ENCODE assay signal across 26 cellular contexts in the genomic region with DNA sequence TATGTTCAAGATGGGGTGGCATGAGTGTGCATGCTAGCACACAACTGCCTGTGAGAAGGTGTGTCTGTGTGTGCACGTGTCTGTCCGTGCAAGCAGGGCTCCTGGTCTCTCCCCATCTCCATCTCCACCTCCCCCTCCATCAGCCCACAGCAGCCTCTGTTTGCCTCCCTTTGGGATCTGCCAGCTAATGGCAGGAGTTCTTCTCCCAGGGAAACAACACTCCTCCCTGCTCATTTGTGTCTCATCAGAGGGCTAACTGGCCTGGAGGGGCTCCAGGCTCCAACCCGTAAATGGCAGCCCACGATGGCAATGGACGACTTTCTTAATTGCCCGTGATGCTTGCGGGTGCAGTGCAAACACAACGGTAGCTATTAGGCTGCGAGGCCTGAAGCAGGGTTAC.
"Had no signal": no experiment of that assay in that cellular context is flagged by ENCODE, and none has a peak within 500 bp of the region (broad histone marks: within the 10 kb centered on the region; RNA-seq: fewer than 3 reads in every experiment).

No MANE protein-coding gene starts in this region.

- H3K4me1 ChIP-seq: body of pancreas had no signal

- ATAC-seq: activated CD8-positive, alpha-beta memory T cell treated with anti-CD3 and anti-CD28 coated beads, Interleukin-2, amount 10 ng/mL, durations not matched to agents 7 days and 5 days; body of pancreas; PC-3; T-cell had no signal

- H3K27ac Mint-ChIP-seq: activated B cell treated with CpG ODN at 0.5 μM for 24 hours; activated CD4-positive, alpha-beta T cell treated with anti-CD3 and anti-CD28 coated beads, Interleukin-2, amount 10 ng/mL, durations not matched to agents 24 days and 14 days; activated CD8-positive, alpha-beta memory T cell treated with anti-CD3 and anti-CD28 coated beads, Interleukin-2, amount 10 ng/mL, durations not matched to agents 7 days and 5 days; activated naive CD4-positive, alpha-beta T cell treated with anti-CD3 and anti-CD28 coated beads, Interleukin-2, amount 50 U/mL, for 24 hours; activated T-cell treated with anti-CD3 and anti-CD28 coated beads, Interleukin-2, amount 50 U/mL, for 24 hours; activated T-helper 1 cell treated with anti-CD3 and anti-CD28 coated beads, Interleukin-12 subunit alpha, Interleukin-12 subunit beta, Interleukin-2, Interleukin-4 antibody, amounts not matched to agents 30 ng/mL and 10 ng/mL and 1 ng/mL, durations not matched to agents 14 hours and 24 hours and 36 hours; T-cell had no signal

- H3K9ac ChIP-seq: KMS-11 had no signal

- H3K36me3 ChIP-seq: MG63 had no signal

- DNase-seq: activated B cell treated with CpG ODN at 0.5 μM for 24 hours; activated CD4-positive, alpha-beta T cell treated with anti-CD3 and anti-CD28 coated beads for 1 hour; activated CD4-positive, alpha-beta T cell treated with anti-CD3 and anti-CD28 coated beads, Interleukin-2, amount 10 ng/mL, durations not matched to agents 24 days and 14 days; activated CD4-positive, alpha-beta T cell treated with anti-CD3 and anti-CD28 coated beads, Interleukin-2, amount 50 U/mL, for 48 hours; activated CD8-positive, alpha-beta memory T cell treated with anti-CD3 and anti-CD28 coated beads, Interleukin-2, amount 10 ng/mL, durations not matched to agents 7 days and 5 days; activated effector memory CD4-positive, alpha-beta T cell treated with Interleukin-2 at 50 U/mL for 16 hours; activated naive CD4-positive, alpha-beta T cell; activated T-cell treated with anti-CD3 and anti-CD28 coated beads, Interleukin-2, amount 50 U/mL, for 24 hours; body of pancreas; MG63; MV-4-11; NCI-H1105 treated with DMSO at 0.1 percent for 48 hours; NCI-H1694 treated with DMSO at 0.1 percent for 48 hours; NCI-H2029 treated with DMSO at 0.1 percent for 48 hours; NCI-H2171 treated with DMSO at 0.1 percent for 48 hours; NCI-H510A treated with DMSO at 0.1 percent for 48 hours; PC-3; SIG-M5; T-cell; T-helper 2 cell; T1000 had no signal

- H3K27ac ChIP-seq: body of pancreas, KMS-11, SK-N-MC had no signal

- H3K9me3 Mint-ChIP-seq: activated CD4-positive, alpha-beta T cell treated with anti-CD3 and anti-CD28 coated beads, Interleukin-2, amount 10 ng/mL, durations not matched to agents 24 days and 14 days; activated naive CD4-positive, alpha-beta T cell treated with anti-CD3 and anti-CD28 coated beads, Interleukin-2, amount 50 U/mL, for 24 hours; activated T-cell treated with anti-CD3 and anti-CD28 coated beads, Interleukin-2, amount 50 U/mL, for 24 hours; activated T-helper 1 cell treated with anti-CD3 and anti-CD28 coated beads, Interleukin-12 subunit alpha, Interleukin-12 subunit beta, Interleukin-2, Interleukin-4 antibody, amounts not matched to agents 30 ng/mL and 10 ng/mL and 1 ng/mL, durations not matched to agents 14 hours and 24 hours and 36 hours; T-cell had no signal

- H3K4me3 ChIP-seq: ascending aorta, body of pancreas, MG63, SK-N-MC had no signal

- H3K36me3 Mint-ChIP-seq: activated CD8-positive, alpha-beta memory T cell treated with anti-CD3 and anti-CD28 coated beads, Interleukin-2, amount 10 ng/mL, durations not matched to agents 7 days and 5 days; activated naive CD4-positive, alpha-beta T cell treated with anti-CD3 and anti-CD28 coated beads, Interleukin-2, amount 50 U/mL, for 24 hours; T-cell had no signal

- H3K9me3 ChIP-seq: ascending aorta, body of pancreas had no signal

- H3K27me3 Mint-ChIP-seq: activated CD4-positive, alpha-beta T cell treated with anti-CD3 and anti-CD28 coated beads, Interleukin-2, amount 10 ng/mL, durations not matched to agents 24 days and 14 days; activated CD8-positive, alpha-beta memory T cell treated with anti-CD3 and anti-CD28 coated beads, Interleukin-2, amount 10 ng/mL, durations not matched to agents 7 days and 5 days had no signal

- H3K4me3 Mint-ChIP-seq: activated B cell treated with CpG ODN at 0.5 μM for 24 hours; activated CD4-positive, alpha-beta T cell treated with anti-CD3 and anti-CD28 coated beads, Interleukin-2, amount 10 ng/mL, durations not matched to agents 24 days and 14 days; activated CD8-positive, alpha-beta memory T cell treated with anti-CD3 and anti-CD28 coated beads, Interleukin-2, amount 10 ng/mL, durations not matched to agents 7 days and 5 days; activated naive CD4-positive, alpha-beta T cell treated with anti-CD3 and anti-CD28 coated beads, Interleukin-2, amount 50 U/mL, for 24 hours; activated T-cell treated with anti-CD3 and anti-CD28 coated beads, Interleukin-2, amount 50 U/mL, for 24 hours; activated T-helper 1 cell treated with anti-CD3 and anti-CD28 coated beads, Interleukin-12 subunit alpha, Interleukin-12 subunit beta, Interleukin-2, Interleukin-4 antibody, amounts not matched to agents 30 ng/mL and 10 ng/mL and 1 ng/mL, durations not matched to agents 14 hours and 24 hours and 36 hours; T-cell had no signal

- H3K4me1 Mint-ChIP-seq: activated B cell treated with CpG ODN at 0.5 μM for 24 hours; activated CD8-positive, alpha-beta memory T cell treated with anti-CD3 and anti-CD28 coated beads, Interleukin-2, amount 10 ng/mL, durations not matched to agents 7 days and 5 days; activated naive CD4-positive, alpha-beta T cell treated with anti-CD3 and anti-CD28 coated beads, Interleukin-2, amount 50 U/mL, for 24 hours had no signal

- H3K27me3 ChIP-seq: ascending aorta, body of pancreas, MG63 had no signal
